12 cellular contexts compared by ENCODE assay signal in genomic region chr15:41691471-41691870, GRCh38. TPM values are rescaled to one million over a fixed set of nuclear protein-coding genes. Genes with fewer than 3 reads are reported as not detected.
DNase-seq lines count a peak whose midpoint lies in the region; ATAC-seq lines count a peak whose summit lies in the region.
"Had no signal": no experiment of that assay in that cellular context is flagged by ENCODE, and none has a peak within 500 bp of the region (broad histone marks: within the 10 kb centered on the region; RNA-seq: fewer than 3 reads in every experiment).

No MANE protein-coding gene starts in this region.

- no peak for ATAC-seq in CD4-positive, CD25-positive, alpha-beta regulatory T cell (ENCODE audit: low read depth in 2 of 2)
- ATAC-seq in activated naive CD8-positive, alpha-beta T cell treated with anti-CD3 and anti-CD28 coated beads, Interleukin-2, amount 10 ng/mL, durations not matched to agents 7 days and 5 days (ENCODE audit: low read depth) = peak; percentile 37
- ATAC-seq in memory B cell (ENCODE audit: low read depth) (no peak), HG02885 (IDR thresholded peaks at IDR 0.05; ENCODE audit: poor library complexity, unreplicated experiment) (no peak), HG03175 (IDR thresholded peaks at IDR 0.05; ENCODE audit: unreplicated experiment) (no peak), GM18861 (IDR thresholded peaks at IDR 0.05; ENCODE audit: unreplicated experiment) (no peak)
- ATAC-seq: right cardiac atrium had no signal

- DNase-seq in CD4-positive, CD25-positive, alpha-beta regulatory T cell = peak in 2 of 3 donors; percentile 7 to 37
- DNase-seq in activated naive CD8-positive, alpha-beta T cell treated with anti-CD3 and anti-CD28 coated beads, Interleukin-2, amount 10 ng/mL, durations not matched to agents 7 days and 5 days = no peak
- DNase-seq in memory B cell (ENCODE audit: low spot score in 2 of 2) (no peak), NCI-H187 treated with DMSO at 0.1 percent for 48 hours (lab: John Stamatoyannopoulos, UW) (no peak)
- DNase-seq: hypothalamus, NCI-H1436, right cardiac atrium, upper lobe of left lung had no signal

- peaks cover 24% of the 10 kb centered on the region for H3K4me1 ChIP-seq in CD4-positive, CD25-positive, alpha-beta regulatory T cell (ENCODE audit: control insufficient read depth, insufficient read depth, low read length, poor library complexity, severe bottlenecking)
- H3K4me1 ChIP-seq in HUES6 (ENCODE audit: control insufficient read depth, insufficient read depth, low read length) = peaks cover 11% of the 10 kb centered on the region; the same call in 1 of the 2 replicates

- no peaks in the 10 kb centered on the region for H3K27me3 ChIP-seq in CD4-positive, CD25-positive, alpha-beta regulatory T cell (ENCODE audit: control insufficient read depth, insufficient read depth, low read length)
- no peaks in the 10 kb centered on the region for H3K27me3 ChIP-seq in HUES6 (ENCODE audit: control insufficient read depth, insufficient read depth, low read length)
- H3K27me3 ChIP-seq: upper lobe of left lung had no signal

- H3K9me3 ChIP-seq in CD4-positive, CD25-positive, alpha-beta regulatory T cell (ENCODE audit: control insufficient read depth in 2 of 2, low read length in 2 of 2) = no peaks in the 10 kb centered on the region
- no peaks in the 10 kb centered on the region for H3K9me3 ChIP-seq in HUES6 (ENCODE audit: control insufficient read depth, insufficient read depth, low read depth, low read length)
- H3K9me3 ChIP-seq: upper lobe of left lung had no signal

- H3K36me3 ChIP-seq in CD4-positive, CD25-positive, alpha-beta regulatory T cell (ENCODE audit: control insufficient read depth, insufficient read depth, low read length) = peaks cover under 1% of the 10 kb centered on the region
- peaks cover 6% of the 10 kb centered on the region for H3K36me3 ChIP-seq in HUES6 (ENCODE audit: control insufficient read depth, insufficient read depth, low read length)

- H3K27ac ChIP-seq in CD4-positive, CD25-positive, alpha-beta regulatory T cell (ENCODE audit: insufficient read depth, low read length, poor library complexity, severe bottlenecking) = no peak overlapping the region
- H3K27ac ChIP-seq in HUES6 (ENCODE audit: low read depth, low read length) = peak overlapping the region; percentile 19; the same call in 1 of the 2 replicates
- H3K27ac ChIP-seq: upper lobe of left lung had no signal

- peaks cover 5% of the 10 kb centered on the region for H3K36me3 Mint-ChIP-seq in CD4-positive, CD25-positive, alpha-beta regulatory T cell
- peaks cover 5% of the 10 kb centered on the region for H3K36me3 Mint-ChIP-seq in activated naive CD8-positive, alpha-beta T cell treated with anti-CD3 and anti-CD28 coated beads, Interleukin-2, amount 10 ng/mL, durations not matched to agents 7 days and 5 days
- peaks cover 2% of the 10 kb centered on the region for H3K36me3 Mint-ChIP-seq in memory B cell

- H3K9me3 Mint-ChIP-seq in CD4-positive, CD25-positive, alpha-beta regulatory T cell = no peaks in the 10 kb centered on the region
- no peaks in the 10 kb centered on the region for H3K9me3 Mint-ChIP-seq in activated naive CD8-positive, alpha-beta T cell treated with anti-CD3 and anti-CD28 coated beads, Interleukin-2, amount 10 ng/mL, durations not matched to agents 7 days and 5 days
- no peaks in the 10 kb centered on the region for H3K9me3 Mint-ChIP-seq in memory B cell

- POLR2A ChIA-PET in activated naive CD8-positive, alpha-beta T cell treated with anti-CD3 and anti-CD28 coated beads, Interleukin-2, amount 10 ng/mL, durations not matched to agents 7 days and 5 days (lab: Charles Lee) = no interaction called here

- peak overlapping the region in 3 of 4 donors; percentile 1 to 19 (median 3) for H3K4me3 Mint-ChIP-seq in CD4-positive, CD25-positive, alpha-beta regulatory T cell
- H3K4me3 Mint-ChIP-seq in activated naive CD8-positive, alpha-beta T cell treated with anti-CD3 and anti-CD28 coated beads, Interleukin-2, amount 10 ng/mL, durations not matched to agents 7 days and 5 days = peak overlapping the region; percentile 35
- no peak overlapping the region for H3K4me3 Mint-ChIP-seq in memory B cell

- H3K27ac Mint-ChIP-seq in CD4-positive, CD25-positive, alpha-beta regulatory T cell = peak overlapping the region; percentile 50 to 72 (median 70)
- H3K27ac Mint-ChIP-seq in activated naive CD8-positive, alpha-beta T cell treated with anti-CD3 and anti-CD28 coated beads, Interleukin-2, amount 10 ng/mL, durations not matched to agents 7 days and 5 days = peak overlapping the region; percentile 46
- peak overlapping the region; percentile 42 for H3K27ac Mint-ChIP-seq in memory B cell

- no peak overlapping the region for H3K9ac ChIP-seq in HUES6 (ENCODE audit: low read length)

- no peaks in the 10 kb centered on the region for H3K27me3 Mint-ChIP-seq in CD4-positive, CD25-positive, alpha-beta regulatory T cell
- no peaks in the 10 kb centered on the region for H3K27me3 Mint-ChIP-seq in activated naive CD8-positive, alpha-beta T cell treated with anti-CD3 and anti-CD28 coated beads, Interleukin-2, amount 10 ng/mL, durations not matched to agents 7 days and 5 days
- no peaks in the 10 kb centered on the region for H3K27me3 Mint-ChIP-seq in memory B cell

- peaks cover 37 to 84% (median 62%) of the 10 kb centered on the region in 4 donors for H3K4me1 Mint-ChIP-seq in CD4-positive, CD25-positive, alpha-beta regulatory T cell
- peaks cover 29% of the 10 kb centered on the region for H3K4me1 Mint-ChIP-seq in activated naive CD8-positive, alpha-beta T cell treated with anti-CD3 and anti-CD28 coated beads, Interleukin-2, amount 10 ng/mL, durations not matched to agents 7 days and 5 days
- H3K4me1 Mint-ChIP-seq in memory B cell = peaks cover 39% of the 10 kb centered on the region

- H3K4me3 ChIP-seq in CD4-positive, CD25-positive, alpha-beta regulatory T cell (ENCODE audit: low read depth, low read length) = peak overlapping the region; percentile 22
- no peak overlapping the region for H3K4me3 ChIP-seq in HUES6 (ENCODE audit: low read depth, low read length)
- H3K4me3 ChIP-seq: upper lobe of left lung had no signal

RNA-seq across cellular contexts. Expression of gene MGA, which starts 31.3 kb away (rescaled TPM):
- total RNA-seq in CD4-positive, CD25-positive, alpha-beta regulatory T cell = 46.9 TPM
- polyA plus RNA-seq in CD4-positive, CD25-positive, alpha-beta regulatory T cell = 10 to 100 TPM; 10.4 to 16.1 (median 15.3) TPM
- total RNA-seq in activated naive CD8-positive, alpha-beta T cell treated with anti-CD3 and anti-CD28 coated beads, Interleukin-2, amount 10 ng/mL, durations not matched to agents 7 days and 5 days = 10 to 100 TPM; 43.1 to 46.2 TPM

Comparison
In these comparisons a context has a peak if more than half of its experiments do, and no peak if none do; other contexts are left out.
1. DNase-seq: peak in CD4-positive, CD25-positive, alpha-beta regulatory T cell (2 of 3); none in activated naive CD8-positive, alpha-beta T cell treated with anti-CD3 and anti-CD28 coated beads, Interleukin-2, amount 10 ng/mL, durations not matched to agents 7 days and 5 days (single experiment), memory B cell (0 of 2) and NCI-H187 treated with DMSO at 0.1 percent for 48 hours (single experiment).
2. Peak in every context shown above with its lines, with median percentiles within 50 percentile points of each other: H3K27ac Mint-ChIP-seq.